8 cellular contexts compared by ENCODE assay signal in genomic region chr19:46784262-46785053, GRCh38. TPM values are rescaled to one million over a fixed set of nuclear protein-coding genes. Genes with fewer than 3 reads are reported as not detected.
A peak's percentile ranks its signal among the peaks of the same experiment; 100 is the strongest.
DNase-seq lines count a peak whose midpoint lies in the region; ATAC-seq, FAIRE-seq and TF ChIP-seq lines count a peak whose summit lies in the region.

No MANE protein-coding gene starts in this region.

- peak overlapping the region; percentile 65 for H3K9ac ChIP-seq in GM12878 (ENCODE audit: control insufficient read depth, insufficient read depth, low read length)

- H3K4me3 ChIP-seq in LNCaP clone FGC (ENCODE audit: low read depth, low read length) (peak overlapping the region; percentile 28), GM12878 (peak overlapping the region; percentile 100)

- peak overlapping the region; percentile 86 to 92 (median 88) for H3K4me3 Mint-ChIP-seq in T-cell

- H3K9me3 Mint-ChIP-seq in T-cell: no peaks in the 10 kb centered on the region

- POLR2A ChIA-PET in T-cell (lab: Charles Lee) (no interaction called here), GM12878 (lab: Charles Lee) (interaction anchor here (1.0 to 1.9 kb wide), 7 partner anchors 19 to 472 kb away, joined by 3 to 6 read pairs (median 4); partner anchors contain the start of genes CCDC9 and ZC3H4)

- H3K27me3 ChIP-seq in GM12878 (replicated peaks in 1 of 2; ENCODE audit: control insufficient read depth in 2 of 2, insufficient read depth in 2 of 2, low read length in 1 of 2): no peaks in the 10 kb centered on the region

- H3K27ac ChIP-seq in GM12878 (ENCODE audit: control insufficient read depth, insufficient read depth): peak overlapping the region; percentile 94

- no peak for FAIRE-seq in GM12878 (lab: Jason Lieb, UNC)
- no peak for FAIRE-seq in frontal cortex (lab: Jason Lieb, UNC)

- ATAC-seq in GM18505 (IDR thresholded peaks at IDR 0.05; ENCODE audit: unreplicated experiment) (no peak), T-cell (replicated peaks in 1 of 4) (peak in 3 of 4 experiments; percentile 2 to 20 (median 12)), GM12878 (peak; percentile 65)

- no peak for TF ChIP-seq EP300 in GM12878 (IDR thresholded peaks at IDR 0.05; ENCODE audit: borderline replicate concordance in 1 of 2, control insufficient read depth in 1 of 2, low read depth in 2 of 2, low read length in 2 of 2)

- peak overlapping the region; percentile 90 to 91 for H3K27ac Mint-ChIP-seq in T-cell

- TF ChIP-seq POLR2A in GM18505 (IDR thresholded peaks at IDR 0.05; ENCODE audit: borderline replicate concordance, extremely low read depth, insufficient read depth, insufficient read length): peak; percentile 56
- peak; percentile 84 for TF ChIP-seq POLR2A in GM12878 (IDR thresholded peaks at IDR 0.05; ENCODE audit: low read depth, low read length)

- CTCF ChIA-PET in T-cell (lab: Charles Lee) (interaction anchor here (0.6 to 1.3 kb wide), 2 partner anchors 56 kb away, joined by 3 to 6 read pairs; no protein-coding TSS in a partner anchor), GM12878 (lab: Yijun Ruan, JAX) (interaction anchor here (0.6 to 4.4 kb wide), 19 partner anchors 12 to 564 kb away, joined by 3 to 43 read pairs (median 6); partner anchors contain the start of gene DHX34)

- TF ChIP-seq RAD21 in GM12878 (IDR thresholded peaks at IDR 0.05; ENCODE audit: insufficient read depth, low read depth, low read length): no peak

- TF ChIP-seq CTCF in LNCaP clone FGC (IDR thresholded peaks at IDR 0.05; ENCODE audit: control insufficient read depth, extremely low read depth, insufficient read depth): no peak
- peak; percentile 24 to 46 (median 42); a peak in 4 of 6 replicates for TF ChIP-seq CTCF in GM12878 (IDR thresholded peaks at IDR 0.05 in 2 of 3, conservative IDR thresholded peaks at IDR 0.05 in 1 of 3; ENCODE audit: control insufficient read depth in 2 of 3, extremely low read depth in 1 of 3, insufficient read depth in 1 of 3, low read depth in 3 of 3, low read length in 3 of 3)

- intact Hi-C loops in GM12878 (cut with micrococcal nuclease; ENCODE audit: unreplicated experiment): loop anchor here (5.0 kb wide), 1 partner anchor 38 kb away; no protein-coding TSS in a partner anchor

- DNase-seq in AG08396 (ENCODE audit: low spot score) (peak; percentile 79), LNCaP clone FGC (ENCODE audit: low read depth) (peak; percentile 81), T-cell (peak in 7 of 34 experiments; percentile 8 to 30 (median 18)), GM12878 (ENCODE audit: low read depth, low spot score) (peak; percentile 62), inferior parietal cortex (ENCODE audit: extremely low spot score) (peak; percentile 13), frontal cortex (ENCODE audit: low spot score in 2 of 2) (no peak)
- DNase-seq in stimulated activated CD4-positive, alpha-beta T cell treated with anti-CD3 and anti-CD28 coated beads, Interleukin-2, amount 100 ng/mL, for 24 hours: peak; percentile 72 to 74

- RAD21 ChIA-PET in GM12878 (lab: Charles Lee; ENCODE audit: unreplicated experiment): interaction anchor here (1.0 to 2.5 kb wide), 4 partner anchors 36 to 56 kb away, joined by 3 to 8 read pairs (median 5); no protein-coding TSS in a partner anchor

- peak overlapping the region; percentile 81 for H3K4me2 ChIP-seq in GM12878 (ENCODE audit: control insufficient read depth, insufficient read depth)

- SMC1A ChIA-PET in GM12878 (lab: Charles Lee; ENCODE audit: uncharacterized antibody, unreplicated experiment): interaction anchor here (0.7 to 2.5 kb wide), 13 partner anchors 9 to 208 kb away, joined by 3 to 11 read pairs (median 4); no protein-coding TSS in a partner anchor

- no peaks in the 10 kb centered on the region; the same call in 1 of the 2 replicates for H4K20me1 ChIP-seq in GM12878 (ENCODE audit: control insufficient read depth, insufficient read depth)

- H3K27me3 Mint-ChIP-seq in T-cell: no peaks in the 10 kb centered on the region

- H3K9me3 ChIP-seq in GM12878 (replicated peaks; ENCODE audit: control insufficient read depth, insufficient read depth, low read length): no peaks in the 10 kb centered on the region; the same call in 2 of the 3 replicates

- 3% methylated on average over 17 of the region's 17 CpGs for WGBS in GM12878 (ENCODE audit: insufficient coverage, insufficient replicate concordance, low lambda C conversion rate, missing lambda C conversion rate)

- peaks cover 18% of the 10 kb centered on the region for H3K36me3 Mint-ChIP-seq in T-cell

- H3K79me2 ChIP-seq in GM12878 (ENCODE audit: control insufficient read depth, insufficient read depth, low read length): peaks cover 65% of the 10 kb centered on the region

- peaks cover 8 to 16% of the 10 kb centered on the region in 2 experiments; a peak in 3 of 4 replicates for H3K36me3 ChIP-seq in GM12878 (ENCODE audit: control insufficient read depth in 2 of 2, insufficient read depth in 2 of 2, low read length in 1 of 2)

- H3K4me1 ChIP-seq in GM12878 (ENCODE audit: control insufficient read depth, insufficient read depth, low read length): 0 out of 2 replicates have a peak, but pooled peaks cover 7% of the 10 kb centered on the region

- peaks cover 52 to 60% (median 59%) of the 10 kb centered on the region in 3 donors for H3K4me1 Mint-ChIP-seq in T-cell

- in situ Hi-C loops in GM12878 (cut with MboI): no loop called here

- no peak overlapping the region for H2AFZ ChIP-seq in GM12878 (ENCODE audit: control insufficient read depth, low read depth, low read length)

- BruUV-seq in GM12878 (replicated peaks; lab: Mats Ljungman, UMichigan): no TSS peak

RNA-seq across cellular contexts. Expression of gene SLC1A5, which starts 3.9 kb away (rescaled TPM):
- total RNA-seq in T-cell (10 to 100 TPM in 4 of 5 donors, 1 to 10 TPM in 1; 7.6 to 50.5 (median 47.7) TPM), GM12878 (2014; rRNA removed) (73.7 and 76.6 TPM in 2 replicates), GM12878 (2014; rRNA removed; fragmentation: Illumina TruSeq; extraction: Trizol) (35.8 and 36.2 TPM in 2 replicates), GM12878 (2021) (109 and 112 TPM in 2 replicates), frontal cortex (3.3 TPM)
- total RNA-seq in GM12878 (2013; cell fraction: nucleolus; rRNA removed): 38.3 and 43.7 TPM in 2 replicates
- 47.6 TPM for polyA plus RNA-seq in GM12878 (2011; ENCODE audit: low read depth)
- polyA plus RNA-seq in GM12878 (2011; rRNA removed) (22.1 and 60.9 TPM in 2 replicates), GM12878 (2014; fragmentation: Illumina TruSeq; extraction: Trizol) (29.2 and 53.2 TPM in 2 replicates), GM12878 (2014; fragmentation: Nextera tagmentation; extraction: Ambion mirVana) (10 to 100 TPM in 1 of 2 experiments, 1 to 10 TPM in 1; 9.1 to 16.3 TPM), GM12878 (2014; rRNA removed) (60.9 and 68.9 TPM in 2 replicates), GM12878 (2016; fragmentation: Nextera tagmentation; extraction: Ambion mirVana) (100 to 1,000 TPM; 116 to 129 TPM)
- polyA plus RNA-seq in GM12878 (2011; cell fraction: cytosol; rRNA removed): 97.3 and 105 TPM in 2 replicates
- polyA plus RNA-seq in GM12878 (2011; cell fraction: nucleus; rRNA removed): 43.9 and 51.7 TPM in 2 replicates
- polyA plus RNA-seq in GM12878 (2012): 89.1 and 92.1 TPM in 2 replicates
- polyA minus RNA-seq in GM12878 (2011; rRNA and poly(A)+ RNA removed): 78.3 and 105 TPM in 2 replicates
- polyA minus RNA-seq in GM12878 (2011; cell fraction: cytosol; rRNA and poly(A)+ RNA removed): 30.7 and 31.9 TPM in 2 replicates
- 19.5 and 29.7 TPM in 2 replicates for polyA minus RNA-seq in GM12878 (2011; cell fraction: nucleus; rRNA and poly(A)+ RNA removed)

RNA-seq across cellular contexts. Expression of gene STRN4, which starts 38.2 kb away (rescaled TPM):
- 100 to 1,000 TPM in 3 of 5 donors, 10 to 100 TPM in 2; 85.2 to 123 (median 101) TPM for total RNA-seq in T-cell
- 77.4 and 81.2 TPM in 2 replicates for total RNA-seq in GM12878 (2013; cell fraction: nucleolus; rRNA removed)
- 51.1 and 54.8 TPM in 2 replicates for total RNA-seq in GM12878 (2014; rRNA removed)
- total RNA-seq in GM12878 (2014; rRNA removed; fragmentation: Illumina TruSeq; extraction: Trizol): 17.5 and 18.9 TPM in 2 replicates
- 55.0 and 56.1 TPM in 2 replicates for total RNA-seq in GM12878 (2021)
- 12.4 TPM for polyA plus RNA-seq in GM12878 (2011; ENCODE audit: low read depth)
- polyA plus RNA-seq in GM12878 (2011; rRNA removed): 19.7 and 26.1 TPM in 2 replicates
- 45.1 and 60.8 TPM in 2 replicates for polyA plus RNA-seq in GM12878 (2011; cell fraction: cytosol; rRNA removed)
- 186 and 249 TPM in 2 replicates for polyA plus RNA-seq in GM12878 (2011; cell fraction: nucleus; rRNA removed)
- polyA plus RNA-seq in GM12878 (2012): 35.8 and 44.1 TPM in 2 replicates
- polyA plus RNA-seq in GM12878 (2014; fragmentation: Illumina TruSeq; extraction: Trizol): 4.5 and 16.0 TPM in 2 replicates
- 1 to 10 TPM in 1 of 2 experiments, under 1 TPM in 1; 0.42 to 1.6 TPM for polyA plus RNA-seq in GM12878 (2014; fragmentation: Nextera tagmentation; extraction: Ambion mirVana)
- polyA plus RNA-seq in GM12878 (2014; rRNA removed): 62.8 and 65.4 TPM in 2 replicates
- polyA plus RNA-seq in GM12878 (2016; fragmentation: Nextera tagmentation; extraction: Ambion mirVana): 10 to 100 TPM in 1 of 2 experiments, 1 to 10 TPM in 1; 6.6 to 27.9 TPM
- 30.9 and 64.5 TPM in 2 replicates for polyA minus RNA-seq in GM12878 (2011; rRNA and poly(A)+ RNA removed)
- 18.6 and 18.7 TPM in 2 replicates for polyA minus RNA-seq in GM12878 (2011; cell fraction: cytosol; rRNA and poly(A)+ RNA removed)
- 39.0 and 63.6 TPM in 2 replicates for polyA minus RNA-seq in GM12878 (2011; cell fraction: nucleus; rRNA and poly(A)+ RNA removed)
- 86.4 TPM for total RNA-seq in frontal cortex

RNA-seq across cellular contexts. Expression of gene FKRP, which starts 38.6 kb away (rescaled TPM):
- total RNA-seq in T-cell (10 to 100 TPM; 17.8 to 35.3 (median 23.6) TPM), GM12878 (2014; rRNA removed) (7.9 and 10.1 TPM in 2 replicates), GM12878 (2014; rRNA removed; fragmentation: Illumina TruSeq; extraction: Trizol) (5.8 and 6.9 TPM in 2 replicates), GM12878 (2021) (13.0 and 13.3 TPM in 2 replicates), frontal cortex (12.6 TPM)
- 13.5 and 18.7 TPM in 2 replicates for total RNA-seq in GM12878 (2013; cell fraction: nucleolus; rRNA removed)
- 5.4 TPM for polyA plus RNA-seq in GM12878 (2011; ENCODE audit: low read depth)
- polyA plus RNA-seq in GM12878 (2011; rRNA removed) (3.3 and 4.2 TPM in 2 replicates), GM12878 (2014; fragmentation: Illumina TruSeq; extraction: Trizol) (8.0 and 8.7 TPM in 2 replicates), GM12878 (2014; fragmentation: Nextera tagmentation; extraction: Ambion mirVana) (1 to 10 TPM; 1.3 to 1.8 TPM), GM12878 (2014; rRNA removed) (14.1 and 14.2 TPM in 2 replicates), GM12878 (2016; fragmentation: Nextera tagmentation; extraction: Ambion mirVana) (1 to 10 TPM; 6.7 to 8.8 TPM)
- 4.9 and 8.7 TPM in 2 replicates for polyA plus RNA-seq in GM12878 (2011; cell fraction: cytosol; rRNA removed)
- 11.0 and 19.0 TPM in 2 replicates for polyA plus RNA-seq in GM12878 (2011; cell fraction: nucleus; rRNA removed)
- polyA plus RNA-seq in GM12878 (2012): 5.9 and 11.6 TPM in 2 replicates
- polyA minus RNA-seq in GM12878 (2011; rRNA and poly(A)+ RNA removed): 2.9 and 4.9 TPM in 2 replicates
- polyA minus RNA-seq in GM12878 (2011; cell fraction: cytosol; rRNA and poly(A)+ RNA removed): 1.2 and 1.5 TPM in 2 replicates
- 3.6 and 4.2 TPM in 2 replicates for polyA minus RNA-seq in GM12878 (2011; cell fraction: nucleus; rRNA and poly(A)+ RNA removed)

Comparison
In these comparisons a context has a peak if more than half of its experiments do, and no peak if none do; other contexts are left out.
1. DNase-seq: peak in AG08396 (single experiment), LNCaP clone FGC (single experiment), GM12878 (single experiment), inferior parietal cortex (single experiment) and stimulated activated CD4-positive, alpha-beta T cell treated with anti-CD3 and anti-CD28 coated beads, Interleukin-2, amount 100 ng/mL, for 24 hours (2 of 2); none in frontal cortex (0 of 2).